Comparison of ENCODE assay signal across 13 cellular contexts in the genomic region with DNA sequence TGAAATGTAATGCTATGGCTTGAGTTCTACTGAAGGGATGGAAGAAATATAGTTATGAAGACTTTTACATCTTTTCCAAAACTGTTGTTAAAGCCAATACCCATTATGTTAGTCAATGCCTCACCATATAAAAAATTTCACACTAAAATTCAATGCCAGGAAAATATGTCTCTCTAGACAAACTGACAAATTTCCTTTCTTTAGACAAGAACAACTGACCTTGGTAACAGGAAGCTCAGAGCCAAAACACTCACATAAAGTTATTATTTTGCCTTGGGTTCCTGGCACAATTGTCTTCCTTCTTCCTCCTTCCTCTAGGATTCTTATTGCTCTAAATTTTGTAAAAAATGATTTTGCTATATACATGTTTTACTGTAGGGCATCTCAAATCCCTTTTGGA. TPM values are rescaled to one million over a fixed set of nuclear protein-coding genes. Genes with fewer than 3 reads are reported as not detected.
A peak's percentile ranks its signal among the peaks of the same experiment; 100 is the strongest.
DNase-seq lines count a peak whose midpoint lies in the region; ATAC-seq and TF ChIP-seq lines count a peak whose summit lies in the region.
"Had no signal": no experiment of that assay in that cellular context is flagged by ENCODE, and none has a peak within 500 bp of the region (broad histone marks: within the 10 kb centered on the region; RNA-seq: fewer than 3 reads in every experiment).

No MANE protein-coding gene starts in this region.

- DNase-seq in activated naive CD4-positive, alpha-beta T cell treated with anti-CD3 and anti-CD28 coated beads, Interleukin-2, amount 10 ng/mL, durations not matched to agents 7 days and 5 days, result no peak
- DNase-seq in activated naive CD4-positive, alpha-beta T cell (lab: John Stamatoyannopoulos, UW), result no peak
- DNase-seq in activated B cell treated with CpG ODN at 0.5 μM for 24 hours, result no peak
- DNase-seq in hepatocyte (ENCODE audit: low spot score), result no peak
- no peak for DNase-seq in NCI-H2171 treated with DMSO at 0.1 percent for 48 hours (lab: John Stamatoyannopoulos, UW)
- no peak for DNase-seq in mesenchymal stem cell
- DNase-seq in SKM-1 (lab: John Stamatoyannopoulos, UW; ENCODE audit: unreplicated experiment), result no peak
- DNase-seq: DMS79, foreskin keratinocyte, NCI-H1436, NCI-H510A treated with DMSO at 0.1 percent for 48 hours had no signal

- H3K27ac Mint-ChIP-seq in activated naive CD4-positive, alpha-beta T cell treated with anti-CD3 and anti-CD28 coated beads, Interleukin-2, amount 10 ng/mL, durations not matched to agents 7 days and 5 days, result peak overlapping the region; percentile 64
- H3K27ac Mint-ChIP-seq in activated B cell treated with CpG ODN at 0.5 μM for 24 hours, result peak overlapping the region; percentile 76
- H3K27ac Mint-ChIP-seq in stimulated activated memory B cell treated with anti-CD40 and anti-IgM and Interleukin-4, amounts not matched to agents 10 μg/mL and 1 μg/mL and 100 μg/mL, for 72 hours, result peak overlapping the region; percentile 32

- peaks cover 20% of the 10 kb centered on the region for H3K4me1 Mint-ChIP-seq in activated naive CD4-positive, alpha-beta T cell treated with anti-CD3 and anti-CD28 coated beads, Interleukin-2, amount 10 ng/mL, durations not matched to agents 7 days and 5 days
- peaks cover 17% of the 10 kb centered on the region for H3K4me1 Mint-ChIP-seq in activated B cell treated with CpG ODN at 0.5 μM for 24 hours
- H3K4me1 Mint-ChIP-seq in stimulated activated memory B cell treated with anti-CD40 and anti-IgM and Interleukin-4, amounts not matched to agents 10 μg/mL and 1 μg/mL and 100 μg/mL, for 72 hours, result peaks cover 21% of the 10 kb centered on the region

- no peak overlapping the region for H3K18ac ChIP-seq in mesenchymal stem cell (ENCODE audit: low read depth in 1 of 2, low read length in 2 of 2)

- H2BK12ac ChIP-seq in mesenchymal stem cell (ENCODE audit: low read length in 2 of 2), result no peak overlapping the region

- no peak overlapping the region for H4K8ac ChIP-seq in mesenchymal stem cell (ENCODE audit: low read length)

- no peak overlapping the region for H3K9ac ChIP-seq in mesenchymal stem cell (ENCODE audit: low read length)

- POLR2A ChIA-PET in activated B cell treated with CpG ODN at 0.5 μM for 24 hours (lab: Charles Lee), result no interaction called here

- TF ChIP-seq CTCF in activated B cell treated with CpG ODN at 0.5 μM for 24 hours (IDR thresholded peaks at IDR 0.05) (no peak), hepatocyte (IDR thresholded peaks at IDR 0.05; ENCODE audit: poor library complexity) (no peak)

- no peaks in the 10 kb centered on the region for H3K9me3 Mint-ChIP-seq in activated naive CD4-positive, alpha-beta T cell treated with anti-CD3 and anti-CD28 coated beads, Interleukin-2, amount 10 ng/mL, durations not matched to agents 7 days and 5 days
- H3K9me3 Mint-ChIP-seq in activated B cell treated with CpG ODN at 0.5 μM for 24 hours, result no peaks in the 10 kb centered on the region
- no peaks in the 10 kb centered on the region for H3K9me3 Mint-ChIP-seq in stimulated activated memory B cell treated with anti-CD40 and anti-IgM and Interleukin-4, amounts not matched to agents 10 μg/mL and 1 μg/mL and 100 μg/mL, for 72 hours

- H3K27ac ChIP-seq in hepatocyte (peak overlapping the region; percentile 3), mesenchymal stem cell (ENCODE audit: low read length, poor library complexity, severe bottlenecking) (no peak overlapping the region)
- H3K27ac ChIP-seq: foreskin keratinocyte, prostate gland had no signal

- H3K36me3 ChIP-seq in hepatocyte (replicated peaks; ENCODE audit: insufficient read depth, low read depth), result no peaks in the 10 kb centered on the region
- H3K36me3 ChIP-seq in mesenchymal stem cell (ENCODE audit: control insufficient read depth in 1 of 2, insufficient read depth in 2 of 2, low read depth in 1 of 2, low read length in 2 of 2), result peaks cover 11 to 82% of the 10 kb centered on the region in 2 experiments
- H3K36me3 ChIP-seq: prostate gland had no signal

- H2BK15ac ChIP-seq in mesenchymal stem cell (ENCODE audit: low read depth, poor library complexity, severe bottlenecking), result no peak overlapping the region

- no peaks in the 10 kb centered on the region for H3K9me2 ChIP-seq in hepatocyte (replicated peaks; ENCODE audit: insufficient read depth)

- ATAC-seq in activated B cell treated with CpG ODN at 0.5 μM for 24 hours (ENCODE audit: low read depth), result no peak
- ATAC-seq in stimulated activated memory B cell treated with anti-CD40 and anti-IgM and Interleukin-4, amounts not matched to agents 10 μg/mL and 1 μg/mL and 100 μg/mL, for 72 hours, result no peak
- ATAC-seq: foreskin keratinocyte had no signal

- H3K4me2 ChIP-seq in hepatocyte (no peak overlapping the region), mesenchymal stem cell (ENCODE audit: low read length, poor library complexity, severe bottlenecking) (no peak overlapping the region)

- H3K14ac ChIP-seq in mesenchymal stem cell (ENCODE audit: low read length in 2 of 2), result no peak overlapping the region

- H3K9me3 ChIP-seq in hepatocyte (ENCODE audit: low read depth) (no peaks in the 10 kb centered on the region), mesenchymal stem cell (ENCODE audit: control insufficient read depth, low read length) (no peaks in the 10 kb centered on the region)
- H3K9me3 ChIP-seq: prostate gland had no signal

- H2BK120ac ChIP-seq in mesenchymal stem cell (ENCODE audit: low read depth, low read length), result no peak overlapping the region

- no peaks in the 10 kb centered on the region for H3K27me3 Mint-ChIP-seq in activated naive CD4-positive, alpha-beta T cell treated with anti-CD3 and anti-CD28 coated beads, Interleukin-2, amount 10 ng/mL, durations not matched to agents 7 days and 5 days
- no peaks in the 10 kb centered on the region for H3K27me3 Mint-ChIP-seq in activated B cell treated with CpG ODN at 0.5 μM for 24 hours
- H3K27me3 Mint-ChIP-seq in stimulated activated memory B cell treated with anti-CD40 and anti-IgM and Interleukin-4, amounts not matched to agents 10 μg/mL and 1 μg/mL and 100 μg/mL, for 72 hours, result no peaks in the 10 kb centered on the region

- CTCF ChIA-PET in activated naive CD4-positive, alpha-beta T cell treated with anti-CD3 and anti-CD28 coated beads, Interleukin-2, amount 10 ng/mL, durations not matched to agents 7 days and 5 days (lab: Charles Lee), result no interaction called here
- CTCF ChIA-PET in activated B cell treated with CpG ODN at 0.5 μM for 24 hours (lab: Charles Lee), result no interaction called here

- H3K36me3 Mint-ChIP-seq in activated naive CD4-positive, alpha-beta T cell treated with anti-CD3 and anti-CD28 coated beads, Interleukin-2, amount 10 ng/mL, durations not matched to agents 7 days and 5 days, result peaks cover 62% of the 10 kb centered on the region
- H3K36me3 Mint-ChIP-seq in activated B cell treated with CpG ODN at 0.5 μM for 24 hours (ENCODE audit: low read depth), result peaks cover 73% of the 10 kb centered on the region
- H3K36me3 Mint-ChIP-seq in stimulated activated memory B cell treated with anti-CD40 and anti-IgM and Interleukin-4, amounts not matched to agents 10 μg/mL and 1 μg/mL and 100 μg/mL, for 72 hours, result peaks cover 53% of the 10 kb centered on the region

- H2AK5ac ChIP-seq in mesenchymal stem cell (ENCODE audit: low read length, severe bottlenecking), result no peak overlapping the region

- no peaks in the 10 kb centered on the region for H4K20me1 ChIP-seq in hepatocyte (ENCODE audit: insufficient read depth, poor library complexity, severe bottlenecking)

- no peaks in the 10 kb centered on the region for H3K79me2 ChIP-seq in hepatocyte

- H2BK5ac ChIP-seq in mesenchymal stem cell (ENCODE audit: low read depth, low read length, poor library complexity, severe bottlenecking), result no peak overlapping the region

- intact Hi-C loops in activated B cell treated with CpG ODN at 0.5 μM for 24 hours (cut with micrococcal nuclease), result no loop called here

- no peak overlapping the region for H4K91ac ChIP-seq in mesenchymal stem cell (ENCODE audit: low read length)

- peaks cover 7% of the 10 kb centered on the region for H3K79me1 ChIP-seq in mesenchymal stem cell (replicated peaks; ENCODE audit: low read length, poor library complexity, severe bottlenecking)

- H2AFZ ChIP-seq in hepatocyte, result no peak overlapping the region
- H2AFZ ChIP-seq in mesenchymal stem cell (ENCODE audit: low read depth, low read length), result no peak overlapping the region

- H3K4me3 Mint-ChIP-seq in activated naive CD4-positive, alpha-beta T cell treated with anti-CD3 and anti-CD28 coated beads, Interleukin-2, amount 10 ng/mL, durations not matched to agents 7 days and 5 days, result no peak overlapping the region
- no peak overlapping the region for H3K4me3 Mint-ChIP-seq in activated B cell treated with CpG ODN at 0.5 μM for 24 hours
- no peak overlapping the region for H3K4me3 Mint-ChIP-seq in stimulated activated memory B cell treated with anti-CD40 and anti-IgM and Interleukin-4, amounts not matched to agents 10 μg/mL and 1 μg/mL and 100 μg/mL, for 72 hours

- no peak overlapping the region for H3K4ac ChIP-seq in mesenchymal stem cell (ENCODE audit: low read depth in 1 of 2, low read length in 2 of 2)

- H3K23ac ChIP-seq in mesenchymal stem cell (ENCODE audit: low read length in 2 of 2), result no peak overlapping the region

- H3K4me3 ChIP-seq in hepatocyte, result no peak overlapping the region
- no peak overlapping the region for H3K4me3 ChIP-seq in mesenchymal stem cell (ENCODE audit: insufficient read depth in 1 of 2, low read depth in 1 of 2, low read length in 2 of 2)
- H3K4me3 ChIP-seq: prostate gland had no signal

- H3K4me1 ChIP-seq in hepatocyte (ENCODE audit: insufficient read depth) (peaks cover 3% of the 10 kb centered on the region), mesenchymal stem cell (ENCODE audit: control insufficient read depth, insufficient read depth, low read depth, low read length) (peaks cover 5% of the 10 kb centered on the region)
- H3K4me1 ChIP-seq: foreskin keratinocyte, prostate gland had no signal

- H3K27me3 ChIP-seq in hepatocyte, result no peaks in the 10 kb centered on the region
- no peaks in the 10 kb centered on the region for H3K27me3 ChIP-seq in mesenchymal stem cell (ENCODE audit: control insufficient read depth in 1 of 2, insufficient read depth in 1 of 2, low read length in 2 of 2)
- H3K27me3 ChIP-seq: foreskin keratinocyte had no signal

RNA-seq across cellular contexts. Expression of gene INTS14, which starts 26.7 kb away (rescaled TPM):
- total RNA-seq in activated B cell treated with CpG ODN at 0.5 μM for 24 hours (37.6 and 41.2 TPM in 2 replicates), hepatocyte (41.6 and 45.7 TPM in 2 replicates)
- polyA plus RNA-seq in hepatocyte, result 25.5 and 28.6 TPM in 2 replicates
- polyA plus RNA-seq in mesenchymal stem cell (2013, experiment 1 of 2), result 22.2 TPM
- polyA plus RNA-seq in mesenchymal stem cell (2013, experiment 2 of 2), result 22.1 TPM

RNA-seq across cellular contexts. Expression of gene SLC24A1, which starts 37.5 kb away (rescaled TPM):
- 3.6 and 4.6 TPM in 2 replicates for total RNA-seq in activated B cell treated with CpG ODN at 0.5 μM for 24 hours
- 7.4 and 9.5 TPM in 2 replicates for total RNA-seq in hepatocyte
- polyA plus RNA-seq in hepatocyte, result 3.6 and 6.1 TPM in 2 replicates
- polyA plus RNA-seq in mesenchymal stem cell (2013, experiment 1 of 2), result 6.1 TPM
- polyA plus RNA-seq in mesenchymal stem cell (2013, experiment 2 of 2), result 5.1 TPM

RNA-seq across cellular contexts. Expression of gene HACD3, which starts 54.0 kb away (rescaled TPM):
- total RNA-seq in activated B cell treated with CpG ODN at 0.5 μM for 24 hours, result 11.5 and 12.1 TPM in 2 replicates
- 156 and 171 TPM in 2 replicates for total RNA-seq in hepatocyte
- polyA plus RNA-seq in hepatocyte, result 123 and 127 TPM in 2 replicates
- 73.7 TPM for polyA plus RNA-seq in mesenchymal stem cell (2013, experiment 1 of 2)
- 76.8 TPM for polyA plus RNA-seq in mesenchymal stem cell (2013, experiment 2 of 2)

Comparison
In these comparisons a context has a peak if more than half of its experiments do, and no peak if none do; other contexts are left out.
1. RNA of gene HACD3, which starts 54.0 kb away (total RNA-seq): 156 to 171 TPM in hepatocyte; 11.5 to 12.1 TPM in activated B cell treated with CpG ODN at 0.5 μM for 24 hours; every median in the first group is over 10 times any median in the second.
2. Peak in every context shown above with its lines, with median percentiles within 50 percentile points of each other: H3K27ac Mint-ChIP-seq.